ENCODE assay signal across 31 cellular contexts in the genomic region with DNA sequence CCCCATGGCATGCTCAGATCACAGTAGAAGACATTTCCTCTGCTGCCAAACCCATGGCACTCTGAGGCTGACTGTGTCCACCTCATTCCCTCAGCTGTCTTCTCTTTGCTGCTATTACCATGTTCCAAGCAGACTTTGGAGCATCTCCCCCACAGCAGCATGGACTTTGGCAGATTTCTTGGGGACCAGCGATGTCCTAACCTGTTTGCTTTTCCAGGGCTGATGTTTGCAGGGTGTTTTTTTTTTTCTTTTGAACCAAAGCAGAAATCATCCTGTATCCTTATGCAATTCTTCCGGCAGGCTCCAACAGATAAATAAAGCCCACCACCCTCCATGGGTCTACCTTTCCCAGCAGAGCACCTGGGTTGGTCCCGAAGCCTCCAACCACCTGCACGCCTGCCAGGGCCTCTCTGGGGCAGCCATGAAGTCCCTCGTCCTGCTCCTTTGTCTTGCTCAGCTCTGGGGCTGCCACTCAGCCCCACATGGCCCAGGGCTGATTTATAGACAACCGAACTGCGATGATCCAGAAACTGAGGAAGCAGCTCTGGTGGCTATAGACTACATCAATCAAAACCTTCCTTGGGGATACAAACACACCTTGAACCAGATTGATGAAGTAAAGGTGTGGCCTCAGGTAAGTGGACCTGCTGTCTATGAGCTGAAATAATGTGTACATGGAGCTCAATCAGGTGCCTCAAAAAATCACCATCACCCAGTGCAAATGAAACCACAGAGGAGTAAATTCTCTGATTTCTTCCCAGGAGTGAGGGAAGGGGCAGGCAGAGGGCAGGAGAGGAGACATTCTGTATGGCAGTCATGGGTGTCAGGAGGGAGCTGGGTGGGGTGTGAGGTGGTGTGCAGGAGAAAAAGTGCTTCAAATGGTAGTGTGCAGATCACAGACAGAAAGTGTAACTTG. TPM values are rescaled to one million over a fixed set of nuclear protein-coding genes. Genes with fewer than 3 reads are reported as not detected.
"Had no signal": no experiment of that assay in that cellular context is flagged by ENCODE, and none has a peak within 500 bp of the region (broad histone marks: within the 10 kb centered on the region; RNA-seq: fewer than 3 reads in every experiment).

A gene with protein sequence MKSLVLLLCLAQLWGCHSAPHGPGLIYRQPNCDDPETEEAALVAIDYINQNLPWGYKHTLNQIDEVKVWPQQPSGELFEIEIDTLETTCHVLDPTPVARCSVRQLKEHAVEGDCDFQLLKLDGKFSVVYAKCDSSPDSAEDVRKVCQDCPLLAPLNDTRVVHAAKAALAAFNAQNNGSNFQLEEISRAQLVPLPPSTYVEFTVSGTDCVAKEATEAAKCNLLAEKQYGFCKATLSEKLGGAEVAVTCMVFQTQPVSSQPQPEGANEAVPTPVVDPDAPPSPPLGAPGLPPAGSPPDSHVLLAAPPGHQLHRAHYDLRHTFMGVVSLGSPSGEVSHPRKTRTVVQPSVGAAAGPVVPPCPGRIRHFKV (plus strand): TSS at position 340 of the 916 bp plus-strand sequence. CDS start 82 bp downstream, at position 422.

- H3K27ac ChIP-seq: foreskin keratinocyte, heart left ventricle, lower lobe of right lung, sigmoid colon, tibial nerve had no signal

- H3K27ac Mint-ChIP-seq: activated naive CD8-positive, alpha-beta T cell; activated T-cell treated with anti-CD3 and anti-CD28 coated beads, Interleukin-2, amount 50 U/mL, for 72 hours; dendritic cell treated with granulocyte-macrophage colony-stimulating factor and Interleukin-4, amounts not matched to agents 40 ng/mL and 50 ng/mL, for 4 days; endodermal cell; natural killer cell treated with Interleukin-12 subunit alpha and Interleukin-12 subunit beta and Interleukin-15 and Interleukin-18, amount 100 ng/mL, for 72 hours; progenitor cell of endocrine pancreas; T-helper 2 cell treated with Interferon-gamma antibody and Interleukin-4, amounts not matched to agents 5 μg/mL and 100 μg/mL, for 36 hours had no signal

- H3K9me3 ChIP-seq: heart left ventricle, lower lobe of right lung, mucosa of descending colon, sigmoid colon, tibial nerve had no signal

- H3K36me3 Mint-ChIP-seq: activated naive CD8-positive, alpha-beta T cell; natural killer cell treated with Interleukin-12 subunit alpha and Interleukin-12 subunit beta and Interleukin-15 and Interleukin-18, amount 100 ng/mL, for 72 hours; T-cell had no signal

- H3K9me3 Mint-ChIP-seq: activated T-cell treated with anti-CD3 and anti-CD28 coated beads, Interleukin-2, amount 50 U/mL, for 72 hours; central memory CD8-positive, alpha-beta T cell; dendritic cell treated with granulocyte-macrophage colony-stimulating factor and Interleukin-4, amounts not matched to agents 40 ng/mL and 50 ng/mL, for 4 days; endodermal cell; natural killer cell treated with Interleukin-12 subunit alpha and Interleukin-12 subunit beta and Interleukin-15 and Interleukin-18, amount 100 ng/mL, for 72 hours; T-cell; T-helper 2 cell treated with Interferon-gamma antibody and Interleukin-4, amounts not matched to agents 5 μg/mL and 100 μg/mL, for 36 hours had no signal

- ATAC-seq: activated T-cell treated with anti-CD3 and anti-CD28 coated beads, Interleukin-2, amount 50 U/mL, for 72 hours; esophagus mucosa; foreskin keratinocyte; heart left ventricle; lower lobe of right lung; mucosa of descending colon; natural killer cell treated with Interleukin-12 subunit alpha and Interleukin-12 subunit beta and Interleukin-15 and Interleukin-18, amount 100 ng/mL, for 72 hours; T-cell had no signal

- DNase-seq: activated CD4-positive, alpha-beta T cell treated with anti-CD3 and anti-CD28 coated beads for 4 hours; activated CD4-positive, alpha-beta T cell treated with anti-CD3 and anti-CD28 coated beads, Interleukin-2, amount 50 U/mL, for 4 hours; activated effector memory CD4-positive, alpha-beta T cell treated with Interleukin-2 at 50 U/mL for 16 hours; activated naive CD4-positive, alpha-beta T cell treated with Interleukin-2 at 50 U/mL for 16 hours; activated T-cell treated with anti-CD3 and anti-CD28 coated beads for 4 hours; activated T-cell treated with anti-CD3 and anti-CD28 coated beads, Interleukin-2, amount 50 U/mL, for 72 hours; anterior cingulate cortex; endodermal cell; foreskin keratinocyte; heart left ventricle; lower lobe of right lung; mucosa of descending colon; retina; sigmoid colon; small intestine; stimulated activated naive CD4-positive, alpha-beta T cell treated with Interleukin-2 at 50 U/mL for 16 hours; T-cell had no signal

- H3K4me3 Mint-ChIP-seq: central memory CD8-positive, alpha-beta T cell; dendritic cell treated with granulocyte-macrophage colony-stimulating factor and Interleukin-4, amounts not matched to agents 40 ng/mL and 50 ng/mL, for 4 days; endodermal cell; natural killer cell treated with Interleukin-12 subunit alpha and Interleukin-12 subunit beta and Interleukin-15 and Interleukin-18, amount 100 ng/mL, for 72 hours had no signal

- H3K27me3 ChIP-seq: foreskin keratinocyte had no signal

- H3K4me3 ChIP-seq: heart left ventricle, lower lobe of right lung, mucosa of descending colon, sigmoid colon, tibial nerve had no signal

- H3K36me3 ChIP-seq: heart left ventricle, lower lobe of right lung, sigmoid colon, tibial nerve had no signal

RNA-seq across cellular contexts. Expression of the gene that starts here (rescaled TPM):
- total RNA-seq: bronchial epithelial cell; endodermal cell; esophagus mucosa; heart left ventricle; kidney epithelial cell; lower lobe of right lung; mesenteric fat pad; mucosa of descending colon; myocyte; natural killer cell treated with Interleukin-12 subunit alpha and Interleukin-12 subunit beta and Interleukin-15 and Interleukin-18, amount 100 ng/mL, for 72 hours; osteocyte; sigmoid colon; temporal lobe; tibial nerve had no signal
